Comparison of ENCODE assay signal across 20 cellular contexts in genomic region chr3:111827871-111828270, GRCh38. TPM values are rescaled to one million over a fixed set of nuclear protein-coding genes. Genes with fewer than 3 reads are reported as not detected.
A peak's percentile ranks its signal among the peaks of the same experiment; 100 is the strongest.
DNase-seq lines count a peak whose midpoint lies in the region; ATAC-seq, FAIRE-seq and TF ChIP-seq lines count a peak whose summit lies in the region.
"Had no signal": no experiment of that assay in that cellular context is flagged by ENCODE, and none has a peak within 500 bp of the region (broad histone marks: within the 10 kb centered on the region; RNA-seq: fewer than 3 reads in every experiment).

No MANE protein-coding gene starts in this region.

- H3K4me1 Mint-ChIP-seq in Calu3 (ENCODE audit: low read depth, unreplicated experiment) = peaks cover 9% of the 10 kb centered on the region
- H3K4me1 Mint-ChIP-seq: CD14-positive monocyte had no signal

- BruUV-seq in HepG2 (replicated peaks; lab: Mats Ljungman, UMichigan) = no TSS peak
- no TSS peak for BruUV-seq in Calu3 (replicated peaks; lab: Mats Ljungman, UMichigan)

- no peaks in the 10 kb centered on the region for H3K27me3 Mint-ChIP-seq in Calu3 (ENCODE audit: unreplicated experiment)
- H3K27me3 Mint-ChIP-seq: CD4-positive, alpha-beta memory T cell had no signal

- H3K4me2 ChIP-seq in A549 (no peak overlapping the region), HepG2 (ENCODE audit: low read depth, low read length) (no peak overlapping the region), trophoblast cell (ENCODE audit: low read length) (no peak overlapping the region)
- H3K4me2 ChIP-seq: BLaER1 had no signal

- H2BK12ac ChIP-seq in trophoblast cell (ENCODE audit: low read length) = peak overlapping the region; percentile 41

- H3K4me3 ChIP-seq in A549 (no peak overlapping the region), RWPE2 (ENCODE audit: severe bottlenecking) (no peak overlapping the region), HepG2 (replicated peaks in 1 of 3; ENCODE audit: insufficient read depth in 1 of 3, low read depth in 2 of 3, low read length in 3 of 3) (no peak overlapping the region), trophoblast cell (ENCODE audit: low read depth, low read length) (no peak overlapping the region), right atrium auricular region (no peak overlapping the region)
- H3K4me3 ChIP-seq: BLaER1, GM23248 had no signal

- POLR2A ChIA-PET in A549 (lab: Yijun Ruan, JAX) = no interaction called here
- POLR2A ChIA-PET in HepG2 (lab: Yijun Ruan, JAX) = no interaction called here

- no peak for TF ChIP-seq RAD21 in A549 (conservative IDR thresholded peaks at IDR 0.05 in 1 of 2, IDR thresholded peaks at IDR 0.05 in 1 of 2)
- TF ChIP-seq RAD21 in HepG2 (CRISPR knock-in tag; IDR thresholded peaks at IDR 0.05) = no peak

- H3K9ac ChIP-seq in HepG2 (ENCODE audit: insufficient read depth, low read depth, low read length) (no peak overlapping the region), trophoblast cell (ENCODE audit: low read length) (no peak overlapping the region)
- H3K9ac ChIP-seq: BLaER1, GM23248 had no signal

- H2BK5ac ChIP-seq in trophoblast cell (ENCODE audit: low read depth, low read length, poor library complexity) = peak overlapping the region; percentile 16

- TF ChIP-seq CTCF in A549 (IDR thresholded peaks at IDR 0.05) = no peak
- TF ChIP-seq CTCF in RWPE2 (IDR thresholded peaks at IDR 0.05; ENCODE audit: poor library complexity, severe bottlenecking) = no peak
- TF ChIP-seq CTCF in HepG2 (CRISPR knock-in tag; IDR thresholded peaks at IDR 0.05) = no peak
- TF ChIP-seq CTCF in Calu3 (IDR thresholded peaks at IDR 0.05; ENCODE audit: unreplicated experiment) = no peak
- TF ChIP-seq CTCF in omental fat pad (IDR thresholded peaks at IDR 0.05) = no peak
- TF ChIP-seq CTCF in right atrium auricular region (IDR thresholded peaks at IDR 0.05) = no peak

- H4K12ac ChIP-seq in trophoblast cell (ENCODE audit: low read depth, low read length) = no peak overlapping the region

- H2AFZ ChIP-seq in HepG2 (ENCODE audit: low read length) (no peak overlapping the region), trophoblast cell (ENCODE audit: insufficient read depth, low read length, poor library complexity) (no peak overlapping the region)
- H2AFZ ChIP-seq: GM23248 had no signal

- no peak overlapping the region for H3K14ac ChIP-seq in trophoblast cell (ENCODE audit: low read length)

- no peaks in the 10 kb centered on the region for H3K79me1 ChIP-seq in trophoblast cell (ENCODE audit: low read length)

- H4K20me1 ChIP-seq in HepG2 (ENCODE audit: insufficient read depth, low read length) = no peaks in the 10 kb centered on the region
- H4K20me1 ChIP-seq: BLaER1 had no signal

- 94% methylated on average over 1 of the region's 1 CpG for WGBS in A549 (ENCODE audit: missing lambda C conversion rate)
- WGBS in HepG2 (ENCODE audit: low lambda C conversion rate) = 100% methylated on average over 1 of the region's 1 CpG
- no CpG with 5 or more reads among the region's 1 CpG for WGBS in trophoblast cell (ENCODE audit: extremely low coverage, insufficient coverage, insufficient read length)

- intact Hi-C loops in HepG2 (cut with micrococcal nuclease; ENCODE audit: unreplicated experiment) (no loop called here), Calu3 (cut with micrococcal nuclease; ENCODE audit: unreplicated experiment) (no loop called here)

- CTCF ChIA-PET in A549 (lab: Yijun Ruan, JAX) = interaction anchor here (0.8 to 4.0 kb wide), 4 partner anchors 9 to 111 kb away, joined by 3 to 13 read pairs (median 3); partner anchors contain the start of gene PHLDB2
- CTCF ChIA-PET in HepG2 (lab: Yijun Ruan, JAX; ENCODE audit: low intra/inter-chr PET ratio, low total read pairs) = no interaction called here
- CTCF ChIA-PET in Calu3 (lab: Charles Lee) = interaction anchor here (1.0 kb wide), 1 partner anchor 95 kb away, joined by 7 read pairs; no protein-coding TSS in a partner anchor

- H3K79me2 ChIP-seq in HepG2 (ENCODE audit: insufficient read depth, low read length) (no peaks in the 10 kb centered on the region), trophoblast cell (ENCODE audit: control insufficient read depth, insufficient read depth, low read length, poor library complexity) (no peaks in the 10 kb centered on the region)

- H3K4me1 ChIP-seq in A549 = no peaks in the 10 kb centered on the region; the same call in 2 of the 3 replicates
- no peaks in the 10 kb centered on the region for H3K4me1 ChIP-seq in RWPE2 (ENCODE audit: insufficient read depth, poor library complexity, severe bottlenecking)
- no peaks in the 10 kb centered on the region for H3K4me1 ChIP-seq in HepG2 (ENCODE audit: insufficient read depth, low read length)
- H3K4me1 ChIP-seq in trophoblast cell (ENCODE audit: control insufficient read depth in 1 of 2, insufficient read depth in 2 of 2, low read length in 2 of 2) = peaks cover 0 to 9% of the 10 kb centered on the region in 2 experiments
- peaks cover 0 to 6% of the 10 kb centered on the region in 2 donors for H3K4me1 ChIP-seq in right atrium auricular region

- TF ChIP-seq EP300 in A549 (IDR thresholded peaks at IDR 0.05) (no peak), HepG2 (IDR thresholded peaks at IDR 0.05; ENCODE audit: low read depth in 2 of 2, low read length in 2 of 2) (no peak), HepG2 (CRISPR knock-in tag; IDR thresholded peaks at IDR 0.05; ENCODE audit: borderline replicate concordance) (no peak)

- TF ChIP-seq POLR2A in A549 (IDR thresholded peaks at IDR 0.05; ENCODE audit: low read length) (no peak), HepG2 (IDR thresholded peaks at IDR 0.05; ENCODE audit: insufficient read depth in 1 of 2, low read depth in 2 of 2, low read length in 2 of 2) (no peak)

- no peak overlapping the region for H2AK5ac ChIP-seq in trophoblast cell (ENCODE audit: low read length)

- peaks cover 23% of the 10 kb centered on the region for H3K36me3 ChIP-seq in RWPE2 (ENCODE audit: low read depth)
- H3K36me3 ChIP-seq in HepG2 (replicated peaks in 1 of 2; ENCODE audit: control insufficient read depth in 1 of 2, insufficient read depth in 2 of 2, low read length in 2 of 2) = peaks cover 0 to under 1% of the 10 kb centered on the region in 2 experiments; a peak in 1 of 5 replicates
- no peaks in the 10 kb centered on the region for H3K36me3 ChIP-seq in trophoblast cell (ENCODE audit: control insufficient read depth in 1 of 2, insufficient read depth in 2 of 2, low read length in 2 of 2)
- no peaks in the 10 kb centered on the region for H3K36me3 ChIP-seq in right atrium auricular region
- H3K36me3 ChIP-seq: BLaER1 had no signal

- H3K9me3 Mint-ChIP-seq in Calu3 (ENCODE audit: low read depth, unreplicated experiment) = no peaks in the 10 kb centered on the region
- H3K9me3 Mint-ChIP-seq: CD4-positive, alpha-beta memory T cell; HFFc6 had no signal

- H3K36me3 Mint-ChIP-seq in Calu3 (ENCODE audit: insufficient read depth, unreplicated experiment) = no peaks in the 10 kb centered on the region
- H3K36me3 Mint-ChIP-seq: CD14-positive monocyte; CD4-positive, alpha-beta memory T cell had no signal

- ATAC-seq in A549 = peak; percentile 19 to 49; a peak in 3 of 6 replicates
- ATAC-seq in RWPE2 (ENCODE audit: low read depth) = 0 out of 3 replicates have a peak, but pooled peaks have one; percentile 25
- peak; percentile 46 for ATAC-seq in HepG2
- no peak for ATAC-seq in omental fat pad (ENCODE audit: low FRiP score)

- no peak overlapping the region for H4K8ac ChIP-seq in trophoblast cell (ENCODE audit: low read depth, low read length)

- H3K27me3 ChIP-seq in RWPE2 (ENCODE audit: insufficient read depth, poor library complexity, severe bottlenecking) (no peaks in the 10 kb centered on the region), HepG2 (ENCODE audit: control insufficient read depth in 1 of 2, insufficient read depth in 2 of 2, low read length in 2 of 2) (no peaks in the 10 kb centered on the region), trophoblast cell (ENCODE audit: insufficient read depth, low read length) (no peaks in the 10 kb centered on the region), right atrium auricular region (no peaks in the 10 kb centered on the region)
- H3K27me3 ChIP-seq: BLaER1 had no signal

- peak overlapping the region; percentile 32 for H2BK120ac ChIP-seq in trophoblast cell (ENCODE audit: insufficient read depth, low read length, poor library complexity)

- peak overlapping the region; percentile 56 for H4K91ac ChIP-seq in trophoblast cell (ENCODE audit: low read depth, low read length)

- H3K18ac ChIP-seq in trophoblast cell (ENCODE audit: low read length) = no peak overlapping the region

- no peaks in the 10 kb centered on the region for H3K9me3 ChIP-seq in A549
- H3K9me3 ChIP-seq in RWPE2 (ENCODE audit: severe bottlenecking) = no peaks in the 10 kb centered on the region
- H3K9me3 ChIP-seq in HepG2 (ENCODE audit: low read length) = no peaks in the 10 kb centered on the region
- H3K9me3 ChIP-seq in trophoblast cell (ENCODE audit: insufficient read depth, low read depth, low read length) = no peaks in the 10 kb centered on the region
- no peaks in the 10 kb centered on the region for H3K9me3 ChIP-seq in right atrium auricular region
- H3K9me3 ChIP-seq: BLaER1 had no signal

- DNase-seq in A549 (ENCODE audit: low read depth in 1 of 2, low spot score in 1 of 2) (no peak), RWPE2 (ENCODE audit: low spot score) (no peak), HepG2 (ENCODE audit: low spot score) (no peak), trophoblast cell (peak; percentile 79 to 86), Calu3 (no peak), omental fat pad (ENCODE audit: low spot score) (no peak), NCI-H187 treated with DMSO at 0.1 percent for 48 hours (lab: John Stamatoyannopoulos, UW) (no peak), right atrium auricular region (ENCODE audit: low spot score) (no peak)
- DNase-seq: CD4-positive, alpha-beta memory T cell; DMS79 treated with DMSO at 0.1 percent for 48 hours; GM23248; HCEC 1CT; HFFc6 had no signal

- H3K4me3 Mint-ChIP-seq in Calu3 (ENCODE audit: low read depth, unreplicated experiment) = no peak overlapping the region
- H3K4me3 Mint-ChIP-seq: CD14-positive monocyte; CD4-positive, alpha-beta memory T cell; HFFc6 had no signal

- H3K23ac ChIP-seq in trophoblast cell (ENCODE audit: low read length) = no peak overlapping the region

- FAIRE-seq in A549 (lab: Jason Lieb, UNC) (no peak), HepG2 (lab: Jason Lieb, UNC) (no peak)
- FAIRE-seq: G401.6, GM12891, GM18507, H54 had no signal

- 0 out of 6 replicates have a peak overlapping the region, but pooled peaks of 1 of the 2 experiments have one; percentile 8 for H3K27ac ChIP-seq in A549
- H3K27ac ChIP-seq in RWPE2 (ENCODE audit: poor library complexity, severe bottlenecking) = no peak overlapping the region
- H3K27ac ChIP-seq in HepG2 (ENCODE audit: extremely low read length, insufficient read depth, low read length) = no peak overlapping the region
- no peak overlapping the region for H3K27ac ChIP-seq in trophoblast cell (ENCODE audit: low read depth, low read length)
- no peak overlapping the region for H3K27ac ChIP-seq in right atrium auricular region
- H3K27ac ChIP-seq: 22Rv1, BLaER1, GM23248 had no signal

- in situ Hi-C loops in HepG2 (cut with HindIII; ENCODE audit: extremely low pct_ligation_motif_present, low pct_unique_long_range_greater_than_20kb) = no loop called here

- no peak overlapping the region for H3K4ac ChIP-seq in trophoblast cell (ENCODE audit: low read depth, low read length)

- no peak overlapping the region for H3K27ac Mint-ChIP-seq in Calu3 (ENCODE audit: unreplicated experiment)
- H3K27ac Mint-ChIP-seq: CD4-positive, alpha-beta memory T cell; HFFc6 had no signal

RNA-seq across cellular contexts. Expression of gene PHLDB2, which starts 31.2 kb away (rescaled TPM):
- polyA plus RNA-seq in A549 (2011; rRNA removed) (39.5 and 49.4 TPM in 2 replicates), A549 (2017; fragmentation: RNase III; extraction: RNeasy Plus Mini Kit Qiagen cat#74134 plus additional on column Dnase treatment) (50.6 to 59.7 TPM (median 56.5 TPM) in 3 replicates), HepG2 (2011; rRNA removed) (8.4 and 8.7 TPM in 2 replicates)
- 6.7 and 8.0 TPM in 2 replicates for polyA plus RNA-seq in A549 (2012; cell fraction: cytosol; rRNA removed)
- 18.3 and 28.7 TPM in 2 replicates for polyA plus RNA-seq in A549 (2012; cell fraction: nucleus; rRNA removed)
- 71.1 and 91.9 TPM in 2 replicates for polyA minus RNA-seq in A549 (2011; rRNA and poly(A)+ RNA removed)
- total RNA-seq in HepG2 (2016; rRNA removed; fragmentation: Illumina TruSeq; extraction: Trizol) (21.5 and 23.6 TPM in 2 replicates), Calu3 (2022) (15.4 and 30.7 TPM in 2 replicates), omental fat pad (100 to 1,000 TPM in 3 of 4 donors, 10 to 100 TPM in 1; 89.5 to 421 (median 186) TPM), right atrium auricular region (10 to 100 TPM; 20.2 to 48.1 TPM)
- total RNA-seq in HepG2 (2016; cell fraction: cytosol; rRNA removed; fragmentation: Illumina TruSeq; extraction: Trizol; ENCODE audit: low read depth) = 6.9 and 8.0 TPM in 2 replicates
- 21.0 and 22.1 TPM in 2 replicates for total RNA-seq in HepG2 (2016; cell fraction: insoluble cytoplasmic fraction; rRNA removed; fragmentation: Illumina TruSeq; extraction: Trizol)
- 7.5 and 8.6 TPM in 2 replicates for total RNA-seq in HepG2 (2016; cell fraction: membrane; rRNA removed; fragmentation: Illumina TruSeq; extraction: Trizol)
- 47.1 and 49.2 TPM in 2 replicates for total RNA-seq in HepG2 (2016; cell fraction: nucleus; rRNA removed; fragmentation: Illumina TruSeq; extraction: Trizol)
- polyA plus RNA-seq in HepG2 (2011; cell fraction: cytosol; rRNA removed) = 4.0 and 4.6 TPM in 2 replicates
- polyA plus RNA-seq in HepG2 (2011; cell fraction: nucleus; rRNA removed) = 16.3 and 16.8 TPM in 2 replicates
- polyA plus RNA-seq in HepG2 (2012) = 8.4 and 12.0 TPM in 2 replicates
- polyA plus RNA-seq in HepG2 (2016; cell fraction: cytosol; fragmentation: Illumina TruSeq; extraction: Trizol; ENCODE audit: low read depth) = 0.75 and 0.92 TPM in 2 replicates
- polyA plus RNA-seq in HepG2 (2016; cell fraction: insoluble cytoplasmic fraction; fragmentation: Illumina TruSeq; extraction: Trizol; ENCODE audit: low read depth) = 17.4 and 18.0 TPM in 2 replicates
- polyA plus RNA-seq in HepG2 (2016; cell fraction: membrane; fragmentation: Illumina TruSeq; extraction: Trizol; ENCODE audit: low read depth) = 2.9 and 3.1 TPM in 2 replicates
- 34.5 and 36.8 TPM in 2 replicates for polyA plus RNA-seq in HepG2 (2016; cell fraction: nucleus; fragmentation: Illumina TruSeq; extraction: Trizol; ENCODE audit: insufficient read depth, low read depth)
- 27.7 and 69.1 TPM in 2 replicates for polyA minus RNA-seq in HepG2 (2011; rRNA and poly(A)+ RNA removed; ENCODE audit: low replicate concordance)
- 12.6 and 13.0 TPM in 2 replicates for polyA minus RNA-seq in HepG2 (2011; cell fraction: cytosol; rRNA and poly(A)+ RNA removed)
- 99.5 and 104 TPM in 2 replicates for polyA minus RNA-seq in HepG2 (2011; cell fraction: nucleus; rRNA and poly(A)+ RNA removed)
- 23.8 and 24.1 TPM in 2 replicates for polyA plus RNA-seq in trophoblast cell (2013)

Comparison
In these comparisons a context has a peak if more than half of its experiments do, and no peak if none do; other contexts are left out.
1. DNase-seq: peak in trophoblast cell (2 of 2); none in A549 (0 of 2), RWPE2 (single experiment), HepG2 (single experiment), Calu3 (single experiment), omental fat pad (single experiment), NCI-H187 treated with DMSO at 0.1 percent for 48 hours (single experiment) and right atrium auricular region (single experiment).